Comparison of ENCODE assay signal across 9 cellular contexts in the genomic region with DNA sequence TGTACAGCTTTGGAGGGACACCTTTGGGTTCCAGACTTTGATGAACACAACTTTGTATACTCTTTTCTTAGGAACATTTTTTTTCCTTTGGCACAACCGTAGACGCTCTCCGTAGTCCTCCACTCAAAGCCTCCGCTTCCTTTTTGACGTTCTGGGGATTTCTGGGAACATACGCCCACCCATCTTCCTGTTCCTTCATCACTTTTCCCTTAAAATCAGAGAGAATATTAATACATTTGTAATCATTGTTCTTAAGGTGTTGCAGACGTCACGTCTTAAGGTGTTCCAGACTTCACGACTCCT. TPM values are rescaled to one million over a fixed set of nuclear protein-coding genes. Genes with fewer than 3 reads are reported as not detected.
DNase-seq lines count a peak whose midpoint lies in the region; ATAC-seq, FAIRE-seq and TF ChIP-seq lines count a peak whose summit lies in the region.
"Had no signal": no experiment of that assay in that cellular context is flagged by ENCODE, and none has a peak within 500 bp of the region (broad histone marks: within the 10 kb centered on the region; RNA-seq: fewer than 3 reads in every experiment).

No MANE protein-coding gene starts in this region.

- intact Hi-C loops in activated CD4-positive, alpha-beta T cell treated with anti-CD3 and anti-CD28 coated beads for 36 hours (cut with DNase I, micrococcal nuclease): loop anchor here (2.0 to 5.0 kb wide), 2 partner anchors 37 to 529 kb away; a partner anchor contains a TSS
- intact Hi-C loops in GM12878 (cut with micrococcal nuclease; ENCODE audit: unreplicated experiment): loop anchor here (2.0 kb wide), 1 partner anchor 39 kb away; a partner anchor contains a TSS
- intact Hi-C loops in left lung (cut with DNase I): no loop called here
- intact Hi-C loops in posterior cingulate gyrus (cut with DNase I): no loop called here

- peak overlapping the region; percentile 91 for H2AFZ ChIP-seq in GM12878 (ENCODE audit: control insufficient read depth, low read depth, low read length)

- peaks cover 2% of the 10 kb centered on the region for H3K4me1 ChIP-seq in GM12878 (ENCODE audit: control insufficient read depth, insufficient read depth, low read length)
- peaks cover 11 to 43% of the 10 kb centered on the region in 2 donors for H3K4me1 ChIP-seq in left lung
- peaks cover 0 to 10% of the 10 kb centered on the region in 2 donors for H3K4me1 ChIP-seq in thoracic aorta (ENCODE audit: control insufficient read depth in 1 of 2, low read depth in 2 of 2)

- peaks cover 4% of the 10 kb centered on the region for H3K36me3 Mint-ChIP-seq in activated CD4-positive, alpha-beta T cell treated with anti-CD3 and anti-CD28 coated beads for 36 hours (ENCODE audit: low read depth)

- WGBS in GM12878 (ENCODE audit: insufficient coverage, insufficient replicate concordance, low lambda C conversion rate, missing lambda C conversion rate): under 1% methylated on average over 9 of the region's 9 CpGs

- TF ChIP-seq POLR2A in GM12878 (IDR thresholded peaks at IDR 0.05; ENCODE audit: low read depth, low read length): no peak

- TF ChIP-seq RAD21 in GM12878 (IDR thresholded peaks at IDR 0.05; ENCODE audit: insufficient read depth, low read depth, low read length): no peak

- H3K79me2 ChIP-seq in GM12878 (ENCODE audit: control insufficient read depth, insufficient read depth, low read length): peaks cover 31% of the 10 kb centered on the region

- no peaks in the 10 kb centered on the region for H3K27me3 Mint-ChIP-seq in activated CD4-positive, alpha-beta T cell treated with anti-CD3 and anti-CD28 coated beads for 36 hours

- FAIRE-seq in GM12878 (lab: Jason Lieb, UNC): no peak

- DNase-seq in activated CD4-positive, alpha-beta T cell treated with anti-CD3 and anti-CD28 coated beads for 36 hours: no peak
- DNase-seq in activated CD4-positive, alpha-beta T cell treated with anti-CD3 and anti-CD28 coated beads, Interleukin-2, amount 50 U/mL, for 1 hour: no peak
- DNase-seq in GM12878 (ENCODE audit: low read depth, low spot score) (no peak), left lung (no peak), thoracic aorta (ENCODE audit: low spot score) (no peak), posterior cingulate gyrus (no peak), GM03348 (ENCODE audit: low spot score) (no peak), DMS79 (lab: John Stamatoyannopoulos, UW) (no peak)

- no peaks in the 10 kb centered on the region for H3K36me3 ChIP-seq in GM12878 (ENCODE audit: control insufficient read depth in 2 of 2, insufficient read depth in 2 of 2, low read length in 1 of 2)
- no peaks in the 10 kb centered on the region for H3K36me3 ChIP-seq in left lung
- H3K36me3 ChIP-seq in thoracic aorta: no peaks in the 10 kb centered on the region

- H3K4me3 Mint-ChIP-seq in activated CD4-positive, alpha-beta T cell treated with anti-CD3 and anti-CD28 coated beads for 36 hours: peak overlapping the region; percentile 96

- H3K9me3 ChIP-seq in GM12878 (replicated peaks; ENCODE audit: control insufficient read depth, insufficient read depth, low read length): no peaks in the 10 kb centered on the region
- no peaks in the 10 kb centered on the region for H3K9me3 ChIP-seq in left lung
- no peaks in the 10 kb centered on the region for H3K9me3 ChIP-seq in thoracic aorta

- H3K4me3 ChIP-seq in GM12878: peak overlapping the region; percentile 64
- peak overlapping the region; percentile 90 to 95 for H3K4me3 ChIP-seq in left lung
- H3K4me3 ChIP-seq in thoracic aorta: peak overlapping the region; percentile 89

- in situ Hi-C loops in GM12878 (cut with MboI): no loop called here

- TF ChIP-seq EP300 in GM12878 (IDR thresholded peaks at IDR 0.05; ENCODE audit: borderline replicate concordance in 1 of 2, control insufficient read depth in 1 of 2, low read depth in 2 of 2, low read length in 2 of 2): no peak; a peak in 1 of 4 replicates

- CTCF ChIA-PET in activated CD4-positive, alpha-beta T cell treated with anti-CD3 and anti-CD28 coated beads for 36 hours (lab: Charles Lee): no interaction called here
- CTCF ChIA-PET in GM12878 (lab: Yijun Ruan, JAX): interaction anchor here (1.3 kb wide), 2 partner anchors 13 to 96 kb away, joined by 3 read pairs; no protein-coding TSS in a partner anchor

- ATAC-seq in activated CD4-positive, alpha-beta T cell treated with anti-CD3 and anti-CD28 coated beads for 36 hours: no peak
- ATAC-seq in GM12878: no peak
- no peak for ATAC-seq in left lung
- peak; percentile 42 for ATAC-seq in thoracic aorta (ENCODE audit: insufficient number of reproducible peaks, low FRiP score, low read depth)

- peak overlapping the region; percentile 82 for H3K27ac Mint-ChIP-seq in activated CD4-positive, alpha-beta T cell treated with anti-CD3 and anti-CD28 coated beads for 36 hours

- TF ChIP-seq CTCF in GM12878 (IDR thresholded peaks at IDR 0.05 in 2 of 3, conservative IDR thresholded peaks at IDR 0.05 in 1 of 3; ENCODE audit: control insufficient read depth in 2 of 3, extremely low read depth in 1 of 3, insufficient read depth in 1 of 3, low read depth in 3 of 3, low read length in 3 of 3): no peak
- TF ChIP-seq CTCF in left lung (IDR thresholded peaks at IDR 0.05): no peak
- TF ChIP-seq CTCF in thoracic aorta (IDR thresholded peaks at IDR 0.05): no peak

- H3K27ac ChIP-seq in GM12878 (ENCODE audit: control insufficient read depth, insufficient read depth) (peak overlapping the region; percentile 92), left lung (peak overlapping the region; percentile 94 to 98), thoracic aorta (peak overlapping the region; percentile 79 to 95)

- no peaks in the 10 kb centered on the region for H3K9me3 Mint-ChIP-seq in activated CD4-positive, alpha-beta T cell treated with anti-CD3 and anti-CD28 coated beads for 36 hours (ENCODE audit: low read depth)

- H4K20me1 ChIP-seq in GM12878 (ENCODE audit: control insufficient read depth, insufficient read depth): no peaks in the 10 kb centered on the region

- POLR2A ChIA-PET in activated CD4-positive, alpha-beta T cell treated with anti-CD3 and anti-CD28 coated beads for 36 hours (lab: Charles Lee): interaction anchor here (0.7 to 1.0 kb wide), 3 partner anchors 96 to 315 kb away, joined by 3 to 8 read pairs (median 5); a partner anchor contains a TSS
- POLR2A ChIA-PET in GM12878 (lab: Charles Lee): interaction anchor here (0.6 to 0.8 kb wide), 3 partner anchors 9 to 178 kb away, joined by 3 to 9 read pairs (median 3); no protein-coding TSS in a partner anchor

- H3K9ac ChIP-seq in GM12878 (ENCODE audit: control insufficient read depth, insufficient read depth, low read length): peak overlapping the region; percentile 75

- RAD21 ChIA-PET in GM12878 (lab: Charles Lee; ENCODE audit: unreplicated experiment): interaction anchor here (1.0 to 2.3 kb wide), 3 partner anchors 19 to 111 kb away, joined by 3 to 6 read pairs (median 5); no protein-coding TSS in a partner anchor

- no TSS peak for BruUV-seq in GM12878 (replicated peaks; lab: Mats Ljungman, UMichigan)

- H3K4me1 Mint-ChIP-seq in activated CD4-positive, alpha-beta T cell treated with anti-CD3 and anti-CD28 coated beads for 36 hours: peaks cover 34% of the 10 kb centered on the region

- SMC1A ChIA-PET in GM12878 (lab: Charles Lee; ENCODE audit: uncharacterized antibody, unreplicated experiment): interaction anchor here (1.0 to 1.3 kb wide), 2 partner anchors 10 to 87 kb away, joined by 3 read pairs; no protein-coding TSS in a partner anchor

- H3K4me2 ChIP-seq in GM12878 (ENCODE audit: control insufficient read depth, insufficient read depth): peak overlapping the region; percentile 77

- H3K27me3 ChIP-seq in GM12878 (replicated peaks in 1 of 2; ENCODE audit: control insufficient read depth in 2 of 2, insufficient read depth in 2 of 2, low read length in 1 of 2) (no peaks in the 10 kb centered on the region), left lung (no peaks in the 10 kb centered on the region), thoracic aorta (replicated peaks; ENCODE audit: insufficient read depth) (no peaks in the 10 kb centered on the region)

RNA-seq across cellular contexts. Expression of a gene that starts 0.4 kb away (rescaled TPM):
- 10 to 100 TPM; 74.1 to 79.1 TPM for total RNA-seq in activated CD4-positive, alpha-beta T cell treated with anti-CD3 and anti-CD28 coated beads for 36 hours
- total RNA-seq in GM12878 (2013; cell fraction: nucleolus; rRNA removed): 53.8 and 60.8 TPM in 2 replicates
- 52.2 and 52.9 TPM in 2 replicates for total RNA-seq in GM12878 (2014; rRNA removed)
- 52.9 and 58.3 TPM in 2 replicates for total RNA-seq in GM12878 (2014; rRNA removed; fragmentation: Illumina TruSeq; extraction: Trizol)
- total RNA-seq in GM12878 (2021): 64.9 and 65.0 TPM in 2 replicates
- polyA plus RNA-seq in GM12878 (2011; ENCODE audit: low read depth): 55.4 TPM
- 84.7 and 93.9 TPM in 2 replicates for polyA plus RNA-seq in GM12878 (2011; rRNA removed)
- 67.2 and 82.2 TPM in 2 replicates for polyA plus RNA-seq in GM12878 (2011; cell fraction: cytosol; rRNA removed)
- 38.3 and 54.2 TPM in 2 replicates for polyA plus RNA-seq in GM12878 (2011; cell fraction: nucleus; rRNA removed)
- polyA plus RNA-seq in GM12878 (2012): 45.4 and 65.2 TPM in 2 replicates
- polyA plus RNA-seq in GM12878 (2014; fragmentation: Illumina TruSeq; extraction: Trizol): 84.8 and 103 TPM in 2 replicates
- 10 to 100 TPM; 25.5 to 29.6 TPM for polyA plus RNA-seq in GM12878 (2014; fragmentation: Nextera tagmentation; extraction: Ambion mirVana)
- 60.4 and 71.1 TPM in 2 replicates for polyA plus RNA-seq in GM12878 (2014; rRNA removed)
- polyA plus RNA-seq in GM12878 (2016; fragmentation: Nextera tagmentation; extraction: Ambion mirVana): 100 to 1,000 TPM; 108 to 116 TPM
- 43.2 and 52.5 TPM in 2 replicates for polyA minus RNA-seq in GM12878 (2011; rRNA and poly(A)+ RNA removed)
- 19.0 and 25.0 TPM in 2 replicates for polyA minus RNA-seq in GM12878 (2011; cell fraction: cytosol; rRNA and poly(A)+ RNA removed)
- polyA minus RNA-seq in GM12878 (2011; cell fraction: nucleus; rRNA and poly(A)+ RNA removed): 22.1 and 38.7 TPM in 2 replicates
- total RNA-seq in left lung: 100 to 1,000 TPM in 1 of 2 donors, 10 to 100 TPM in 1; 93.9 to 123 TPM
- total RNA-seq in thoracic aorta: 10 to 100 TPM; 64.7 to 93.1 TPM

RNA-seq across cellular contexts. Expression of a gene that starts 39.3 kb away (rescaled TPM):
- 10 to 100 TPM; 19.0 to 19.9 TPM for total RNA-seq in activated CD4-positive, alpha-beta T cell treated with anti-CD3 and anti-CD28 coated beads for 36 hours
- 19.4 and 20.0 TPM in 2 replicates for total RNA-seq in GM12878 (2013; cell fraction: nucleolus; rRNA removed)
- total RNA-seq in GM12878 (2014; rRNA removed): 17.4 and 21.1 TPM in 2 replicates
- total RNA-seq in GM12878 (2014; rRNA removed; fragmentation: Illumina TruSeq; extraction: Trizol): 16.1 and 16.9 TPM in 2 replicates
- total RNA-seq in GM12878 (2021): 16.1 and 16.7 TPM in 2 replicates
- 3.5 TPM for polyA plus RNA-seq in GM12878 (2011; ENCODE audit: low read depth)
- 18.1 and 21.2 TPM in 2 replicates for polyA plus RNA-seq in GM12878 (2011; rRNA removed)
- polyA plus RNA-seq in GM12878 (2011; cell fraction: cytosol; rRNA removed): 10.9 and 12.0 TPM in 2 replicates
- 6.0 and 8.0 TPM in 2 replicates for polyA plus RNA-seq in GM12878 (2011; cell fraction: nucleus; rRNA removed)
- polyA plus RNA-seq in GM12878 (2012): 8.4 and 9.9 TPM in 2 replicates
- polyA plus RNA-seq in GM12878 (2014; fragmentation: Illumina TruSeq; extraction: Trizol): 18.3 and 20.0 TPM in 2 replicates
- 1 to 10 TPM; 1.7 to 3.3 TPM for polyA plus RNA-seq in GM12878 (2014; fragmentation: Nextera tagmentation; extraction: Ambion mirVana)
- polyA plus RNA-seq in GM12878 (2014; rRNA removed): 14.7 and 17.3 TPM in 2 replicates
- 10 to 100 TPM; 25.9 to 29.8 TPM for polyA plus RNA-seq in GM12878 (2016; fragmentation: Nextera tagmentation; extraction: Ambion mirVana)
- 5.6 and 6.7 TPM in 2 replicates for polyA minus RNA-seq in GM12878 (2011; rRNA and poly(A)+ RNA removed)
- polyA minus RNA-seq in GM12878 (2011; cell fraction: cytosol; rRNA and poly(A)+ RNA removed): 4.9 TPM in 2 replicates
- polyA minus RNA-seq in GM12878 (2011; cell fraction: nucleus; rRNA and poly(A)+ RNA removed): 2.9 and 8.8 TPM in 2 replicates
- 10 to 100 TPM; 12.7 to 14.5 TPM for total RNA-seq in left lung
- 10 to 100 TPM; 25.9 to 42.4 TPM for total RNA-seq in thoracic aorta

RNA-seq across cellular contexts. Expression of a gene that starts 55.1 kb away (rescaled TPM):
- not detected for total RNA-seq in activated CD4-positive, alpha-beta T cell treated with anti-CD3 and anti-CD28 coated beads for 36 hours
- total RNA-seq in GM12878 (2013; cell fraction: nucleolus; rRNA removed): not detected in 2 replicates
- total RNA-seq in GM12878 (2014; rRNA removed) (0.17 TPM in 1 of 2 replicates, not detected in the other), GM12878 (2014; rRNA removed; fragmentation: Illumina TruSeq; extraction: Trizol) (not detected in 2 replicates), GM12878 (2021) (not detected in 2 replicates), left lung (1 to 10 TPM in 1 of 2 donors, under 1 TPM in 1; 0.39 to 2.7 TPM), thoracic aorta (not detected)
- not detected for polyA plus RNA-seq in GM12878 (2011; ENCODE audit: low read depth)
- polyA plus RNA-seq in GM12878 (2011; rRNA removed) (0.13 TPM in 1 of 2 replicates, not detected in the other), GM12878 (2014; fragmentation: Illumina TruSeq; extraction: Trizol) (not detected in 2 replicates), GM12878 (2014; fragmentation: Nextera tagmentation; extraction: Ambion mirVana) (under 1 TPM; 0.05 to 0.13 TPM), GM12878 (2014; rRNA removed) (not detected in 2 replicates), GM12878 (2016; fragmentation: Nextera tagmentation; extraction: Ambion mirVana) (not detected)
- polyA plus RNA-seq in GM12878 (2011; cell fraction: cytosol; rRNA removed): 0.06 and 0.08 TPM in 2 replicates
- not detected in 2 replicates for polyA plus RNA-seq in GM12878 (2011; cell fraction: nucleus; rRNA removed)
- not detected in 2 replicates for polyA plus RNA-seq in GM12878 (2012)
- polyA minus RNA-seq in GM12878 (2011; rRNA and poly(A)+ RNA removed): not detected in 2 replicates
- polyA minus RNA-seq in GM12878 (2011; cell fraction: cytosol; rRNA and poly(A)+ RNA removed): not detected in 2 replicates
- not detected in 2 replicates for polyA minus RNA-seq in GM12878 (2011; cell fraction: nucleus; rRNA and poly(A)+ RNA removed)
- total RNA-seq: myocyte had no signal

Comparison
In these comparisons a context has a peak if more than half of its experiments do, and no peak if none do; other contexts are left out.
1. intact Hi-C loops: an anchor here in activated CD4-positive, alpha-beta T cell treated with anti-CD3 and anti-CD28 coated beads for 36 hours (2.0 to 5.0 kb wide) and GM12878 (2.0 kb wide); none called in left lung and posterior cingulate gyrus.